In the genomic region with DNA sequence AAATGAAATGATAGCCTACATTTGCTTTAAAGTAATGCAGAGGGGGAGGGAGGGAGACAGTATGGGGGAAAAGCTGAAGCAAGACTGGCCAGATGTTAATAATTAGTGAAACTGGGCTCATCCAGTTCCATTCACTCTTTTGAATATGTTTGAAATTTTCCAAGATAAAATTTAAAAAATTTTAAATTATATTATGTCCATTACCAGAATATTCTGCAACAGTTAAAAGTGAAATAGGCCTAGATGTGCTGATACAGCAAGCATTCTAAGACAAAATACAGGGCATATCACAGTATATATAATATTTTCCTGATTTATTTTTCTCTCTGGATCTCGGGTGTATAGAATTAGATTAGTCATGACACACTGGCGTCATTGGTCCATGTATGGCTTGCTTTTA, we compare ENCODE assay signal across 22 cellular contexts. TPM values are rescaled to one million over a fixed set of nuclear protein-coding genes. Genes with fewer than 3 reads are reported as not detected.
DNase-seq lines count a peak whose midpoint lies in the region; ATAC-seq and TF ChIP-seq lines count a peak whose summit lies in the region.
"Had no signal": no experiment of that assay in that cellular context is flagged by ENCODE, and none has a peak within 500 bp of the region (broad histone marks: within the 10 kb centered on the region; RNA-seq: fewer than 3 reads in every experiment).

No MANE protein-coding gene starts in this region.

- no peak overlapping the region for H3K9ac ChIP-seq in adipocyte (ENCODE audit: low read length)
- H3K9ac ChIP-seq: BLaER1 treated with 17β-estradiol and CSF1 and Interleukin-3, amounts not matched to agents 10 nM and 100 nM; GM23248 had no signal

- ATAC-seq in activated naive CD4-positive, alpha-beta T cell treated with anti-CD3 and anti-CD28 coated beads, Interleukin-2, amount 50 U/mL, for 72 hours: no peak
- ATAC-seq in GM21360 (IDR thresholded peaks at IDR 0.05; ENCODE audit: unreplicated experiment): no peak
- ATAC-seq: A549; CD8-positive, alpha-beta T cell had no signal

- peaks cover 6% of the 10 kb centered on the region for H3K4me1 Mint-ChIP-seq in activated naive CD4-positive, alpha-beta T cell treated with anti-CD3 and anti-CD28 coated beads, Interleukin-2, amount 50 U/mL, for 24 hours

- no peaks in the 10 kb centered on the region for H3K4me1 ChIP-seq in adipocyte (ENCODE audit: control insufficient read depth, insufficient read depth, low read length)
- H3K4me1 ChIP-seq in tibial nerve: no peaks in the 10 kb centered on the region
- H3K4me1 ChIP-seq: BE2C had no signal

- WGBS in tibial nerve, 2 donors: 83 to 86% methylated on average over 2 of the region's 2 CpGs

- no peak for TF ChIP-seq CTCF in tibial nerve (IDR thresholded peaks at IDR 0.05)

- H3K27ac ChIP-seq in tibial nerve: no peak overlapping the region
- H3K27ac ChIP-seq: 22Rv1; A549; BLaER1 treated with 17β-estradiol and CSF1 and Interleukin-3, amounts not matched to agents 10 nM and 100 nM; GM23248 had no signal

- no peaks in the 10 kb centered on the region for H3K36me3 ChIP-seq in adipocyte (ENCODE audit: control insufficient read depth, insufficient read depth, low read length, severe bottlenecking)
- peaks cover 0 to 1% (median 0%) of the 10 kb centered on the region in 3 donors for H3K36me3 ChIP-seq in tibial nerve
- H3K36me3 ChIP-seq: BE2C; BLaER1 treated with 17β-estradiol and CSF1 and Interleukin-3, amounts not matched to agents 10 nM and 100 nM had no signal

- no peak for DNase-seq in activated naive CD4-positive, alpha-beta T cell treated with anti-CD3 and anti-CD28 coated beads, Interleukin-2, amount 50 U/mL, for 72 hours (ENCODE audit: low spot score in 2 of 2)
- DNase-seq in adipocyte (ENCODE audit: low read depth): peak; percentile 41
- DNase-seq in fibroblast of peridontal ligament (ENCODE audit: extremely low read depth): peak; percentile 34
- DNase-seq in DMS114 treated with DMSO at 0.1 percent for 48 hours (lab: John Stamatoyannopoulos, UW; ENCODE audit: unreplicated experiment): no peak
- no peak for DNase-seq in tibial nerve (ENCODE audit: low spot score in 2 of 2)
- DNase-seq in 8988T: no peak
- DNase-seq: ACHN; AML-193; BE2C; Caco-2; CD8-positive, alpha-beta T cell; DMS79; EL; GDM1; GM23248; H7; HCEC 1CT had no signal

- H3K4me3 ChIP-seq in adipocyte (ENCODE audit: low read length): no peak overlapping the region
- no peak overlapping the region for H3K4me3 ChIP-seq in tibial nerve
- H3K4me3 ChIP-seq: A549; BLaER1 treated with 17β-estradiol and CSF1 and Interleukin-3, amounts not matched to agents 10 nM and 100 nM; GM23248 had no signal

- no peaks in the 10 kb centered on the region for H3K36me3 Mint-ChIP-seq in activated naive CD4-positive, alpha-beta T cell treated with anti-CD3 and anti-CD28 coated beads, Interleukin-2, amount 50 U/mL, for 24 hours
- no peaks in the 10 kb centered on the region for H3K36me3 Mint-ChIP-seq in activated naive CD4-positive, alpha-beta T cell treated with anti-CD3 and anti-CD28 coated beads, Interleukin-2, amount 50 U/mL, for 72 hours
- H3K36me3 Mint-ChIP-seq: CD8-positive, alpha-beta T cell had no signal

- TF ChIP-seq EP300 in tibial nerve (IDR thresholded peaks at IDR 0.05): no peak

- H3K9me3 ChIP-seq in adipocyte (ENCODE audit: control insufficient read depth, low read length): no peaks in the 10 kb centered on the region
- no peaks in the 10 kb centered on the region for H3K9me3 ChIP-seq in tibial nerve
- H3K9me3 ChIP-seq: A549, BE2C, Caco-2 had no signal

- no peak for TF ChIP-seq POLR2A in tibial nerve (IDR thresholded peaks at IDR 0.05)

- H3K9me3 Mint-ChIP-seq in activated naive CD4-positive, alpha-beta T cell treated with anti-CD3 and anti-CD28 coated beads, Interleukin-2, amount 50 U/mL, for 24 hours: no peaks in the 10 kb centered on the region
- no peaks in the 10 kb centered on the region for H3K9me3 Mint-ChIP-seq in activated naive CD4-positive, alpha-beta T cell treated with anti-CD3 and anti-CD28 coated beads, Interleukin-2, amount 50 U/mL, for 72 hours
- H3K9me3 Mint-ChIP-seq: CD8-positive, alpha-beta T cell had no signal

- no peak overlapping the region for H3K4me3 Mint-ChIP-seq in activated naive CD4-positive, alpha-beta T cell treated with anti-CD3 and anti-CD28 coated beads, Interleukin-2, amount 50 U/mL, for 24 hours
- H3K4me3 Mint-ChIP-seq: CD8-positive, alpha-beta T cell had no signal

- no peaks in the 10 kb centered on the region for H3K27me3 Mint-ChIP-seq in activated naive CD4-positive, alpha-beta T cell treated with anti-CD3 and anti-CD28 coated beads, Interleukin-2, amount 50 U/mL, for 24 hours

- H3K27ac Mint-ChIP-seq in activated naive CD4-positive, alpha-beta T cell treated with anti-CD3 and anti-CD28 coated beads, Interleukin-2, amount 50 U/mL, for 24 hours: peak overlapping the region; percentile 51
- no peak overlapping the region for H3K27ac Mint-ChIP-seq in activated naive CD4-positive, alpha-beta T cell treated with anti-CD3 and anti-CD28 coated beads, Interleukin-2, amount 50 U/mL, for 72 hours
- H3K27ac Mint-ChIP-seq: CD8-positive, alpha-beta T cell had no signal

- no peaks in the 10 kb centered on the region for H3K27me3 ChIP-seq in adipocyte (replicated peaks; ENCODE audit: control insufficient read depth, insufficient read depth, low read length)
- H3K27me3 ChIP-seq in tibial nerve: no peaks in the 10 kb centered on the region
- H3K27me3 ChIP-seq: BE2C; BLaER1 treated with 17β-estradiol and CSF1 and Interleukin-3, amounts not matched to agents 10 nM and 100 nM had no signal

RNA-seq across cellular contexts. Expression of gene ZNRF3, which starts 13.6 kb away (rescaled TPM):
- 1 to 10 TPM in 1 of 2 donors, under 1 TPM in 1; 0.66 to 1.7 TPM for total RNA-seq in activated naive CD4-positive, alpha-beta T cell treated with anti-CD3 and anti-CD28 coated beads, Interleukin-2, amount 50 U/mL, for 72 hours
- total RNA-seq in tibial nerve: 10 to 100 TPM; 18.0 to 37.9 (median 23.5) TPM

Comparison
In these comparisons a context has a peak if more than half of its experiments do, and no peak if none do; other contexts are left out.
1. DNase-seq: peak in adipocyte (single experiment) and fibroblast of peridontal ligament (single experiment); none in activated naive CD4-positive, alpha-beta T cell treated with anti-CD3 and anti-CD28 coated beads, Interleukin-2, amount 50 U/mL, for 72 hours (0 of 2), DMS114 treated with DMSO at 0.1 percent for 48 hours (single experiment), tibial nerve (0 of 2) and 8988T (single experiment).
2. RNA of gene ZNRF3, which starts 13.6 kb away (total RNA-seq): 18.0 to 37.9 TPM in tibial nerve; 0.66 to 1.7 TPM in activated naive CD4-positive, alpha-beta T cell treated with anti-CD3 and anti-CD28 coated beads, Interleukin-2, amount 50 U/mL, for 72 hours; every median in the first group is over 4 times any median in the second.